8 cellular contexts compared by ENCODE assay signal in the genomic region with DNA sequence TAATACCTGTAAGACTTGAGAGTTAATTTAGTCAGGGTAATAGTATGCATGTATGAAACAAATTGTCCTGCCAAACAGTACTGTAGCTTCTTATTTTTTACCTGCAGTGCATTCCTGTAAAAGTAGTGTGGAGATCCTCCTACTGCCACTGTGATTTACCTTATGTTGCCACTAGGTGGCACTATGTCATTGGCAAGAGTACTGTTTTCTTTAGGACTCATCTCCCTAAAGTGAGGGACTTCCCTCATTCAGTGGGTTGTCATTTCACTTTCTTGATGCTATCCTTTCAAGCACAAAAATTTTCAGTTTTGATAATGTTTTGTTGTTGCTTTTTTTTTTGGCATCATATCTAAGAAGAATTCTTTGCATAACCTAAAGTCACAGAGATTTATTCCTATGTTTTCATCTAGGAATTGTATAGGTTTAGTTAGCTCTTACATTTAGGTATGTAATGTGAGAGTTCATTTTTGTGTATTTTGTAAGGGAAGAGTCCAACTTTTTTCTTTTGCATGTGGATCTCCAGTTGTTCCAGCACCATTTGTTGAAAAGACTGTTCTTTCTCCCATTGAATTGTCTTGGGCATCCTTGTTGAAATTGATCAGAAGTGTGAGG.
DNase-seq lines count a peak whose midpoint lies in the region; ATAC-seq, FAIRE-seq and TF ChIP-seq lines count a peak whose summit lies in the region.

No MANE protein-coding gene starts in this region.

- H3K4me3 ChIP-seq in fibroblast of the aortic adventitia (ENCODE audit: low read depth, low read length), result no peak overlapping the region

- peak; percentile 48 for FAIRE-seq in urothelium cell line (lab: Jason Lieb, UNC)

- ATAC-seq in GM19324 (IDR thresholded peaks at IDR 0.05; ENCODE audit: low FRiP score, unreplicated experiment) (peak; percentile 49), HG03575 (IDR thresholded peaks at IDR 0.05; ENCODE audit: extremely low read depth, insufficient number of reproducible peaks, low FRiP score, unreplicated experiment) (peak; percentile 57), omental fat pad (ENCODE audit: low FRiP score) (peak; percentile 84)

- H3K4me3 Mint-ChIP-seq in activated T-cell treated with anti-CD3 and anti-CD28 coated beads, Interleukin-2, amount 50 U/mL, for 24 hours, result no peak overlapping the region

- no peaks in the 10 kb centered on the region for H3K27me3 Mint-ChIP-seq in activated T-cell treated with anti-CD3 and anti-CD28 coated beads, Interleukin-2, amount 50 U/mL, for 24 hours

- DNase-seq in CMK (ENCODE audit: low read depth), result peak; percentile 76
- peak; percentile 59 to 85 for DNase-seq in NOMO-1 (lab: John Stamatoyannopoulos, UW; ENCODE audit: unreplicated experiment in 2 of 2)
- no peak for DNase-seq in activated T-cell treated with anti-CD3 and anti-CD28 coated beads, Interleukin-2, amount 50 U/mL, for 24 hours
- DNase-seq in fibroblast of the aortic adventitia (ENCODE audit: low read depth), result peak; percentile 82
- peak; percentile 47 for DNase-seq in omental fat pad (ENCODE audit: low spot score)
- DNase-seq in urothelium cell line (ENCODE audit: low spot score), result peak; percentile 53

- no peaks in the 10 kb centered on the region for H3K9me3 Mint-ChIP-seq in activated T-cell treated with anti-CD3 and anti-CD28 coated beads, Interleukin-2, amount 50 U/mL, for 24 hours

- peaks cover 18% of the 10 kb centered on the region for H3K36me3 Mint-ChIP-seq in activated T-cell treated with anti-CD3 and anti-CD28 coated beads, Interleukin-2, amount 50 U/mL, for 24 hours (ENCODE audit: low read depth)

- TF ChIP-seq CTCF in fibroblast of the aortic adventitia (IDR thresholded peaks at IDR 0.05; ENCODE audit: insufficient read depth, low read length), result peak; percentile 76
- TF ChIP-seq CTCF in omental fat pad (IDR thresholded peaks at IDR 0.05), result no peak

- peaks cover 83% of the 10 kb centered on the region for H3K4me1 Mint-ChIP-seq in activated T-cell treated with anti-CD3 and anti-CD28 coated beads, Interleukin-2, amount 50 U/mL, for 24 hours (ENCODE audit: low read depth)

- H3K27ac Mint-ChIP-seq in activated T-cell treated with anti-CD3 and anti-CD28 coated beads, Interleukin-2, amount 50 U/mL, for 24 hours, result peak overlapping the region; percentile 61
